1 cellular context compared by ENCODE assay signal in the genomic region with DNA sequence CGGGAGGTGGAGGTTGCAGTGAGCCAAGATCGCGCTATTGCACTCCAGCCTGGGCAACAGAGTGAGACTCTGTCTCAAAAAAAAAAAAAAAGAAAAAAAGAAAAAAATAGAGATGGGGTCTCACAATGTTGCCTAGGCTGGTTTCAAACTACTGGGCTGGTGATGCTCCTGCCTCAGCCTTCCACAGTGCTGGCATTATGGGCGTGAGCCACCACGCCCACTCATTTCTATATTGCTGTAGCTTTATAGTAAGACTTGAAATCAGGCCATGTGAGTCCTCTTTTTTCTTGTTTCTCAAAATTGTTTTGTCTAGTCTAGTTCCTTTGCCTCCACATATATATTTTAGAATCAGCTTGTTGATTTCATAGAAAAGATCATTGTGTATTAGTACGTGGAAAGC.
TF ChIP-seq lines count a peak whose summit lies in the region.

No MANE protein-coding gene starts in this region.

TF ChIP-seq in GM23338, 12 proteins besides CTCF, POLR2A, EP300 and RAD21 (continued from another document):
- TF ChIP-seq, protein P1, sequence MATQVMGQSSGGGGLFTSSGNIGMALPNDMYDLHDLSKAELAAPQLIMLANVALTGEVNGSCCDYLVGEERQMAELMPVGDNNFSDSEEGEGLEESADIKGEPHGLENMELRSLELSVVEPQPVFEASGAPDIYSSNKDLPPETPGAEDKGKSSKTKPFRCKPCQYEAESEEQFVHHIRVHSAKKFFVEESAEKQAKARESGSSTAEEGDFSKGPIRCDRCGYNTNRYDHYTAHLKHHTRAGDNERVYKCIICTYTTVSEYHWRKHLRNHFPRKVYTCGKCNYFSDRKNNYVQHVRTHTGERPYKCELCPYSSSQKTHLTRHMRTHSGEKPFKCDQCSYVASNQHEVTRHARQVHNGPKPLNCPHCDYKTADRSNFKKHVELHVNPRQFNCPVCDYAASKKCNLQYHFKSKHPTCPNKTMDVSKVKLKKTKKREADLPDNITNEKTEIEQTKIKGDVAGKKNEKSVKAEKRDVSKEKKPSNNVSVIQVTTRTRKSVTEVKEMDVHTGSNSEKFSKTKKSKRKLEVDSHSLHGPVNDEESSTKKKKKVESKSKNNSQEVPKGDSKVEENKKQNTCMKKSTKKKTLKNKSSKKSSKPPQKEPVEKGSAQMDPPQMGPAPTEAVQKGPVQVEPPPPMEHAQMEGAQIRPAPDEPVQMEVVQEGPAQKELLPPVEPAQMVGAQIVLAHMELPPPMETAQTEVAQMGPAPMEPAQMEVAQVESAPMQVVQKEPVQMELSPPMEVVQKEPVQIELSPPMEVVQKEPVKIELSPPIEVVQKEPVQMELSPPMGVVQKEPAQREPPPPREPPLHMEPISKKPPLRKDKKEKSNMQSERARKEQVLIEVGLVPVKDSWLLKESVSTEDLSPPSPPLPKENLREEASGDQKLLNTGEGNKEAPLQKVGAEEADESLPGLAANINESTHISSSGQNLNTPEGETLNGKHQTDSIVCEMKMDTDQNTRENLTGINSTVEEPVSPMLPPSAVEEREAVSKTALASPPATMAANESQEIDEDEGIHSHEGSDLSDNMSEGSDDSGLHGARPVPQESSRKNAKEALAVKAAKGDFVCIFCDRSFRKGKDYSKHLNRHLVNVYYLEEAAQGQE (IDR thresholded peaks at IDR 0.05; ENCODE audit: unreplicated experiment), result no peak
- TF ChIP-seq, protein P2, sequence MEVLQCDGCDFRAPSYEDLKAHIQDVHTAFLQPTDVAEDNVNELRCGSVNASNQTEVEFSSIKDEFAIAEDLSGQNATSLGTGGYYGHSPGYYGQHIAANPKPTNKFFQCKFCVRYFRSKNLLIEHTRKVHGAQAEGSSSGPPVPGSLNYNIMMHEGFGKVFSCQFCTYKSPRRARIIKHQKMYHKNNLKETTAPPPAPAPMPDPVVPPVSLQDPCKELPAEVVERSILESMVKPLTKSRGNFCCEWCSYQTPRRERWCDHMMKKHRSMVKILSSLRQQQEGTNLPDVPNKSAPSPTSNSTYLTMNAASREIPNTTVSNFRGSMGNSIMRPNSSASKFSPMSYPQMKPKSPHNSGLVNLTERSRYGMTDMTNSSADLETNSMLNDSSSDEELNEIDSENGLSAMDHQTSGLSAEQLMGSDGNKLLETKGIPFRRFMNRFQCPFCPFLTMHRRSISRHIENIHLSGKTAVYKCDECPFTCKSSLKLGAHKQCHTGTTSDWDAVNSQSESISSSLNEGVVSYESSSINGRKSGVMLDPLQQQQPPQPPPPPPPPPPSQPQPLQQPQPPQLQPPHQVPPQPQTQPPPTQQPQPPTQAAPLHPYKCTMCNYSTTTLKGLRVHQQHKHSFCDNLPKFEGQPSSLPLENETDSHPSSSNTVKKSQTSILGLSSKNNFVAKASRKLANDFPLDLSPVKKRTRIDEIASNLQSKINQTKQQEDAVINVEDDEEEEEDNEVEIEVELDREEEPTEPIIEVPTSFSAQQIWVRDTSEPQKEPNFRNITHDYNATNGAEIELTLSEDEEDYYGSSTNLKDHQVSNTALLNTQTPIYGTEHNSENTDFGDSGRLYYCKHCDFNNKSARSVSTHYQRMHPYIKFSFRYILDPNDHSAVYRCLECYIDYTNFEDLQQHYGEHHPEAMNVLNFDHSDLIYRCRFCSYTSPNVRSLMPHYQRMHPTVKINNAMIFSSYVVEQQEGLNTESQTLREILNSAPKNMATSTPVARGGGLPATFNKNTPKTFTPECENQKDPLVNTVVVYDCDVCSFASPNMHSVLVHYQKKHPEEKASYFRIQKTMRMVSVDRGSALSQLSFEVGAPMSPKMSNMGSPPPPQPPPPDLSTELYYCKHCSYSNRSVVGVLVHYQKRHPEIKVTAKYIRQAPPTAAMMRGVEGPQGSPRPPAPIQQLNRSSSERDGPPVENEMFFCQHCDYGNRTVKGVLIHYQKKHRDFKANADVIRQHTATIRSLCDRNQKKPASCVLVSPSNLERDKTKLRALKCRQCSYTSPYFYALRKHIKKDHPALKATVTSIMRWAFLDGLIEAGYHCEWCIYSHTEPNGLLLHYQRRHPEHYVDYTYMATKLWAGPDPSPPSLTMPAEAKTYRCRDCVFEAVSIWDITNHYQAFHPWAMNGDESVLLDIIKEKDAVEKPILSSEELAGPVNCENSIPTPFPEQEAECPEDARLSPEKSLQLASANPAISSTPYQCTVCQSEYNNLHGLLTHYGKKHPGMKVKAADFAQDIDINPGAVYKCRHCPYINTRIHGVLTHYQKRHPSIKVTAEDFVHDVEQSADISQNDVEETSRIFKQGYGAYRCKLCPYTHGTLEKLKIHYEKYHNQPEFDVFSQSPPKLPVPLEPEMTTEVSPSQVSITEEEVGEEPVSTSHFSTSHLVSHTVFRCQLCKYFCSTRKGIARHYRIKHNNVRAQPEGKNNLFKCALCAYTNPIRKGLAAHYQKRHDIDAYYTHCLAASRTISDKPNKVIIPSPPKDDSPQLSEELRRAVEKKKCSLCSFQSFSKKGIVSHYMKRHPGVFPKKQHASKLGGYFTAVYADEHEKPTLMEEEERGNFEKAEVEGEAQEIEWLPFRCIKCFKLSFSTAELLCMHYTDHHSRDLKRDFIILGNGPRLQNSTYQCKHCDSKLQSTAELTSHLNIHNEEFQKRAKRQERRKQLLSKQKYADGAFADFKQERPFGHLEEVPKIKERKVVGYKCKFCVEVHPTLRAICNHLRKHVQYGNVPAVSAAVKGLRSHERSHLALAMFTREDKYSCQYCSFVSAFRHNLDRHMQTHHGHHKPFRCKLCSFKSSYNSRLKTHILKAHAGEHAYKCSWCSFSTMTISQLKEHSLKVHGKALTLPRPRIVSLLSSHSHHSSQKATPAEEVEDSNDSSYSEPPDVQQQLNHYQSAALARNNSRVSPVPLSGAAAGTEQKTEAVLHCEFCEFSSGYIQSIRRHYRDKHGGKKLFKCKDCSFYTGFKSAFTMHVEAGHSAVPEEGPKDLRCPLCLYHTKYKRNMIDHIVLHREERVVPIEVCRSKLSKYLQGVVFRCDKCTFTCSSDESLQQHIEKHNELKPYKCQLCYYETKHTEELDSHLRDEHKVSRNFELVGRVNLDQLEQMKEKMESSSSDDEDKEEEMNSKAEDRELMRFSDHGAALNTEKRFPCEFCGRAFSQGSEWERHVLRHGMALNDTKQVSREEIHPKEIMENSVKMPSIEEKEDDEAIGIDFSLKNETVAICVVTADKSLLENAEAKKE (CRISPR knock-in tag; IDR thresholded peaks at IDR 0.05), result no peak
- TF ChIP-seq, protein P3, sequence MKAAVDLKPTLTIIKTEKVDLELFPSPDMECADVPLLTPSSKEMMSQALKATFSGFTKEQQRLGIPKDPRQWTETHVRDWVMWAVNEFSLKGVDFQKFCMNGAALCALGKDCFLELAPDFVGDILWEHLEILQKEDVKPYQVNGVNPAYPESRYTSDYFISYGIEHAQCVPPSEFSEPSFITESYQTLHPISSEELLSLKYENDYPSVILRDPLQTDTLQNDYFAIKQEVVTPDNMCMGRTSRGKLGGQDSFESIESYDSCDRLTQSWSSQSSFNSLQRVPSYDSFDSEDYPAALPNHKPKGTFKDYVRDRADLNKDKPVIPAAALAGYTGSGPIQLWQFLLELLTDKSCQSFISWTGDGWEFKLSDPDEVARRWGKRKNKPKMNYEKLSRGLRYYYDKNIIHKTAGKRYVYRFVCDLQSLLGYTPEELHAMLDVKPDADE (IDR thresholded peaks at IDR 0.05), result no peak
- TF ChIP-seq EZH2 (IDR thresholded peaks at IDR 0.05; ENCODE audit: low read depth, unreplicated experiment) (no peak), NANOG (IDR thresholded peaks at IDR 0.05; ENCODE audit: borderline replicate concordance) (no peak), POLR2AphosphoS5 (IDR thresholded peaks at IDR 0.05; ENCODE audit: low read depth) (no peak), JUNB (IDR thresholded peaks at IDR 0.05; ENCODE audit: unreplicated experiment) (no peak)
